1 cellular context compared by ENCODE assay signal in the genomic region with DNA sequence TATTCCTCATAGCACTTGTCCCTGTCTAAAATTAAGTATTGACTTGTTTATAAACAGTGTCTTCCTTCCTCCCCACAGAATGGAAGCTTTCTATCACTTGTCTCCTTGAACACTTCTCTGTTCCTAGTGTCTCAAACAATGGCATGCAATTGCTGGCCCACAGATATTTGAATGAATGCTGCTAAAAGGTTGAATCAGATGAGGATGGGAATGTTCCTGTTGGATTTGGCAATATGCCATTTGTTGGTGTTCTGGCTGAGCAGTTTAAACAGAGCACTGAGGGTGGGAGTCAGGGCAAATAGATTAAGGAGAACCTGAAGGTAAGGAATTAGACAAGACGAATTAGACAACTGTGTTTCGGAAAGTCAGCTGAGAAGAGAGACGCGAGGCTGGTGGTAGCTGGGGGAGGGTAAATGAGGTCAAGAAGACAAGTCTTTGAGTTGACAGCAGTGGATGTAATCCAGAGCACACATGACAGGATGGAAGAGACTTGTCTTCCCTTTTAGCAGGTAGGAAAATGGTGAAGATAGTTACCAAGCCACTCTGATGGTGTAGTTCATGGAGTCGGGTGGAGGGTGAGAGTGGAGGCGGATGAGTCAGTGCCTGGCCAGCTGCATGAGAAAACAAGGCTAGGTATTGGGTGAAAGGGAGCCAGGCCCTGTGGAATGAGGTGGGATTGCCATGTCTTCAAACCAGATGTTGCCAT.
TF ChIP-seq lines count a peak whose summit lies in the region.

No MANE protein-coding gene starts in this region.

TF ChIP-seq in HCT116, 20 proteins besides CTCF, POLR2A, EP300 and RAD21:
- TF ChIP-seq EGR1 (IDR thresholded peaks at IDR 0.05; ENCODE audit: low read depth) (peak; percentile 70), JUND (IDR thresholded peaks at IDR 0.05) (no peak; the same call in 1 of the 2 replicates)
